Comparison of ENCODE assay signal across 8 cellular contexts in genomic region chr3:73086071-73086494, GRCh38. TPM values are rescaled to one million over a fixed set of nuclear protein-coding genes. Genes with fewer than 3 reads are reported as not detected.
A peak's percentile ranks its signal among the peaks of the same experiment; 100 is the strongest.
DNase-seq lines count a peak whose midpoint lies in the region; ATAC-seq and TF ChIP-seq lines count a peak whose summit lies in the region.

No MANE protein-coding gene starts in this region.

- WGBS in gastroesophageal sphincter (ENCODE audit: low coverage in 1 of 2), 2 donors: 12% methylated on average over 6 to 8 of the region's 8 CpGs

- TF ChIP-seq CTCF in GM20000 (IDR thresholded peaks at IDR 0.05; ENCODE audit: extremely low read depth, missing control alignments) (peak; percentile 19), Panc1 (IDR thresholded peaks at IDR 0.05) (peak; percentile 79), gastroesophageal sphincter (IDR thresholded peaks at IDR 0.05) (peak; percentile 60 to 79 (median 74))

- no peaks in the 10 kb centered on the region for H3K36me3 ChIP-seq in Panc1 (ENCODE audit: control insufficient read depth, insufficient read depth, low read length)
- H3K36me3 ChIP-seq in gastroesophageal sphincter: no peaks in the 10 kb centered on the region

- H3K27me3 ChIP-seq in Panc1 (ENCODE audit: control insufficient read depth, insufficient read depth, low read length) (no peaks in the 10 kb centered on the region), gastroesophageal sphincter (no peaks in the 10 kb centered on the region)

- H3K4me1 ChIP-seq in Panc1 (ENCODE audit: control insufficient read depth, insufficient read depth, low read length) (no peaks in the 10 kb centered on the region), gastroesophageal sphincter (peaks cover 0 to 11% (median 0%) of the 10 kb centered on the region in 3 donors)

- in situ Hi-C loops in Panc1 (cut with HindIII; ENCODE audit: low pct_unique_long_range_greater_than_20kb, low sequenced_read_pairs): no loop called here

- CTCF ChIA-PET in Panc1 (lab: Charles Lee): interaction anchor here (0.6 to 0.7 kb wide), 3 partner anchors 84 to 389 kb away, joined by 3 to 4 read pairs (median 4); no protein-coding TSS in a partner anchor

- no peak for TF ChIP-seq POLR2A in gastroesophageal sphincter (IDR thresholded peaks at IDR 0.05)

- DNase-seq in AML-193 (lab: John Stamatoyannopoulos, UW) (peak; percentile 35 to 44), GM20000 (ENCODE audit: low spot score) (peak; percentile 44), Panc1 (ENCODE audit: low read depth, low spot score) (no peak), pons (ENCODE audit: low spot score) (peak; percentile 37), NCI-H128 (lab: John Stamatoyannopoulos, UW; ENCODE audit: unreplicated experiment) (no peak)
- DNase-seq in activated gamma-delta T cell treated with anti-CD3 and anti-CD28 coated beads, Interleukin-2, amount 50 U/mL, for 16 hours (ENCODE audit: low read depth): peak; percentile 14

- POLR2A ChIA-PET in Panc1 (lab: Charles Lee): no interaction called here

- ATAC-seq in Panc1 (peak; percentile 73), gastroesophageal sphincter (peak; percentile 61), GM21423 (IDR thresholded peaks at IDR 0.05; ENCODE audit: unreplicated experiment) (no peak)

- H3K9me3 ChIP-seq in Panc1 (ENCODE audit: control insufficient read depth, insufficient read depth, low read depth, low read length) (no peaks in the 10 kb centered on the region), gastroesophageal sphincter (no peaks in the 10 kb centered on the region)

- no peak overlapping the region for H3K27ac ChIP-seq in Panc1 (ENCODE audit: low read length)
- no peak overlapping the region for H3K27ac ChIP-seq in gastroesophageal sphincter

- no peak for TF ChIP-seq EP300 in gastroesophageal sphincter (IDR thresholded peaks at IDR 0.05)

- intact Hi-C loops in Panc1 (cut with micrococcal nuclease; ENCODE audit: unreplicated experiment): loop anchor here (10.0 kb wide), 1 partner anchor 151 kb away; no protein-coding TSS in a partner anchor

- H3K4me3 ChIP-seq in Panc1 (ENCODE audit: low read depth in 2 of 2, low read length in 2 of 2) (no peak overlapping the region), gastroesophageal sphincter (no peak overlapping the region)

- no TSS peak for BruUV-seq in Panc1 (replicated peaks; lab: Mats Ljungman, UMichigan)

RNA-seq across cellular contexts. Expression of gene EBLN2, which starts 24.6 kb away (rescaled TPM):
- total RNA-seq in Panc1 (2021; ENCODE audit: unreplicated experiment) (1.9 TPM), gastroesophageal sphincter (1 to 10 TPM in 3 of 4 donors, not detected in 1; 2.3 to 8.9 (median 5.0) TPM)
- polyA plus RNA-seq in Panc1 (2012; ENCODE audit: insufficient read length): 0.30 TPM

Comparison
In these comparisons a context has a peak if more than half of its experiments do, and no peak if none do; other contexts are left out.
1. DNase-seq: peak in AML-193 (2 of 2), GM20000 (single experiment), activated gamma-delta T cell treated with anti-CD3 and anti-CD28 coated beads, Interleukin-2, amount 50 U/mL, for 16 hours (single experiment) and pons (single experiment); none in Panc1 (single experiment) and NCI-H128 (single experiment).
2. CTCF ChIP-seq: peak in every context shown above with its lines; median percentile 79 in Panc1; 74 in gastroesophageal sphincter; 19 in GM20000.